In genomic region chr4:150140774-150141400, GRCh38 we compare ENCODE assay signal across 12 cellular contexts.
DNase-seq lines count a peak whose midpoint lies in the region; ATAC-seq and TF ChIP-seq lines count a peak whose summit lies in the region.
"Had no signal": no experiment of that assay in that cellular context is flagged by ENCODE, and none has a peak within 500 bp of the region (broad histone marks: within the 10 kb centered on the region; RNA-seq: fewer than 3 reads in every experiment).

No MANE protein-coding gene starts in this region.

- DNase-seq in HPDE6-E6E7 (ENCODE audit: extremely low spot score) (peak; percentile 19), fibroblast of the conjunctiva (ENCODE audit: low read depth) (peak; percentile 55), tibial artery (no peak), UCSD-AML1 (lab: John Stamatoyannopoulos, UW; ENCODE audit: unreplicated experiment) (no peak)
- DNase-seq: activated T-cell treated with anti-CD3 and anti-CD28 coated beads, Interleukin-2, amount 50 U/mL, for 48 hours; central memory CD4-positive, alpha-beta T cell; NCI-H2107; retina; upper lobe of left lung had no signal

- H3K27me3 ChIP-seq in tibial artery: no peaks in the 10 kb centered on the region
- H3K27me3 ChIP-seq: upper lobe of left lung had no signal

- intact Hi-C loops in tibial artery (cut with DNase I; ENCODE audit: low total_unique reads): no loop called here

- no peaks in the 10 kb centered on the region for H3K36me3 ChIP-seq in tibial artery
- H3K36me3 ChIP-seq: upper lobe of left lung had no signal

- no peak for TF ChIP-seq CTCF in WI38 (IDR thresholded peaks at IDR 0.05; ENCODE audit: low read depth, low read length)
- TF ChIP-seq CTCF in tibial artery (IDR thresholded peaks at IDR 0.05): no peak

- H3K4me3 ChIP-seq in WI38 (ENCODE audit: low read depth, low read length): peak overlapping the region; percentile 33
- H3K4me3 ChIP-seq in tibial artery: no peak overlapping the region
- H3K4me3 ChIP-seq: upper lobe of left lung had no signal

- no peaks in the 10 kb centered on the region for H3K9me3 ChIP-seq in tibial artery
- H3K9me3 ChIP-seq: upper lobe of left lung had no signal

- ATAC-seq in HG03457 (IDR thresholded peaks at IDR 0.05; ENCODE audit: unreplicated experiment): no peak
- ATAC-seq in GM21390 (IDR thresholded peaks at IDR 0.05; ENCODE audit: unreplicated experiment): no peak

- H3K4me1 ChIP-seq in tibial artery: peaks cover 0 to 42% (median 2%) of the 10 kb centered on the region in 4 donors

- H3K27ac ChIP-seq in tibial artery: peak overlapping the region; percentile 4 to 14
- H3K27ac ChIP-seq: upper lobe of left lung had no signal

Comparison
In these comparisons a context has a peak if more than half of its experiments do, and no peak if none do; other contexts are left out.
1. DNase-seq: peak in HPDE6-E6E7 (single experiment) and fibroblast of the conjunctiva (single experiment); none in tibial artery (0 of 2) and UCSD-AML1 (single experiment).